27 cellular contexts compared by ENCODE assay signal in genomic region chr14:50510157-50510556, GRCh38.
"Had no signal": no experiment of that assay in that cellular context is flagged by ENCODE, and none has a peak within 500 bp of the region (broad histone marks: within the 10 kb centered on the region; RNA-seq: fewer than 3 reads in every experiment).

No MANE protein-coding gene starts in this region.

- H3K27ac ChIP-seq: coronary artery, gastrocnemius medialis, hepatocyte, lower lobe of right lung, skin epidermis, tibial artery had no signal

- H3K36me3 Mint-ChIP-seq: natural killer cell treated with Interleukin-12 subunit alpha and Interleukin-12 subunit beta and Interleukin-15 and Interleukin-18, amount 100 ng/mL, for 72 hours; stimulated activated effector memory CD8-positive, alpha-beta T cell treated with anti-CD3 and anti-CD28 coated beads, Interleukin-12 subunit alpha, Interleukin-12 subunit beta, amount 100 ng/mL, for 72 hours had no signal

- H3K9me3 Mint-ChIP-seq: activated CD4-positive, alpha-beta T cell treated with anti-CD3 and anti-CD28 coated beads, Interleukin-2, amount 10 ng/mL, durations not matched to agents 24 days and 14 days; activated naive CD4-positive, alpha-beta T cell treated with anti-CD3 and anti-CD28 coated beads, Interleukin-2, amount 10 ng/mL, durations not matched to agents 7 days and 5 days; effector memory CD8-positive, alpha-beta T cell; natural killer cell treated with Interleukin-12 subunit alpha and Interleukin-12 subunit beta and Interleukin-15 and Interleukin-18, amount 100 ng/mL, for 72 hours; stimulated activated effector memory CD8-positive, alpha-beta T cell treated with anti-CD3 and anti-CD28 coated beads, Interleukin-12 subunit alpha, Interleukin-12 subunit beta, amount 100 ng/mL, for 72 hours; stimulated activated naive CD8-positive, alpha-beta T cell treated with anti-CD3 and anti-CD28 coated beads, Interleukin-15, Interleukin-2, amounts not matched to agents 100 ng/mL and 50 ng/mL, for 24 hours had no signal

- H3K27me3 Mint-ChIP-seq: activated CD4-positive, alpha-beta memory T cell treated with anti-CD3 and anti-CD28 coated beads for 36 hours; activated CD4-positive, alpha-beta T cell treated with anti-CD3 and anti-CD28 coated beads, Interleukin-2, amount 10 ng/mL, durations not matched to agents 24 days and 14 days; activated naive CD4-positive, alpha-beta T cell treated with anti-CD3 and anti-CD28 coated beads, Interleukin-2, amount 10 ng/mL, durations not matched to agents 7 days and 5 days; activated naive CD8-positive, alpha-beta T cell treated with anti-CD3 and anti-CD28 coated beads, Interleukin-2, amount 50 U/mL, for 24 hours; effector memory CD8-positive, alpha-beta T cell; natural killer cell treated with Interleukin-12 subunit alpha and Interleukin-12 subunit beta and Interleukin-15 and Interleukin-18, amount 100 ng/mL, for 72 hours; stimulated activated naive CD8-positive, alpha-beta T cell treated with anti-CD3 and anti-CD28 coated beads, Interleukin-15, Interleukin-2, amounts not matched to agents 100 ng/mL and 50 ng/mL, for 24 hours had no signal

- H3K4me3 Mint-ChIP-seq: activated CD4-positive, alpha-beta memory T cell treated with anti-CD3 and anti-CD28 coated beads for 36 hours; activated CD4-positive, alpha-beta T cell treated with anti-CD3 and anti-CD28 coated beads, Interleukin-2, amount 10 ng/mL, durations not matched to agents 24 days and 14 days; activated naive CD4-positive, alpha-beta T cell treated with anti-CD3 and anti-CD28 coated beads, Interleukin-2, amount 10 ng/mL, durations not matched to agents 7 days and 5 days; activated naive CD8-positive, alpha-beta T cell treated with anti-CD3 and anti-CD28 coated beads, Interleukin-2, amount 50 U/mL, for 24 hours; effector memory CD8-positive, alpha-beta T cell; natural killer cell treated with Interleukin-12 subunit alpha and Interleukin-12 subunit beta and Interleukin-15 and Interleukin-18, amount 100 ng/mL, for 72 hours; stimulated activated effector memory CD8-positive, alpha-beta T cell treated with anti-CD3 and anti-CD28 coated beads, Interleukin-12 subunit alpha, Interleukin-12 subunit beta, amount 100 ng/mL, for 72 hours; stimulated activated naive CD8-positive, alpha-beta T cell treated with anti-CD3 and anti-CD28 coated beads, Interleukin-15, Interleukin-2, amounts not matched to agents 100 ng/mL and 50 ng/mL, for 24 hours had no signal

- H3K27ac Mint-ChIP-seq: activated CD4-positive, alpha-beta memory T cell treated with anti-CD3 and anti-CD28 coated beads for 36 hours; activated CD4-positive, alpha-beta T cell treated with anti-CD3 and anti-CD28 coated beads, Interleukin-2, amount 10 ng/mL, durations not matched to agents 24 days and 14 days; activated naive CD4-positive, alpha-beta T cell treated with anti-CD3 and anti-CD28 coated beads, Interleukin-2, amount 10 ng/mL, durations not matched to agents 7 days and 5 days; activated naive CD8-positive, alpha-beta T cell treated with anti-CD3 and anti-CD28 coated beads, Interleukin-2, amount 50 U/mL, for 24 hours; natural killer cell treated with Interleukin-12 subunit alpha and Interleukin-12 subunit beta and Interleukin-15 and Interleukin-18, amount 100 ng/mL, for 72 hours; stimulated activated effector memory CD8-positive, alpha-beta T cell treated with anti-CD3 and anti-CD28 coated beads, Interleukin-12 subunit alpha, Interleukin-12 subunit beta, amount 100 ng/mL, for 72 hours; stimulated activated naive CD8-positive, alpha-beta T cell treated with anti-CD3 and anti-CD28 coated beads, Interleukin-15, Interleukin-2, amounts not matched to agents 100 ng/mL and 50 ng/mL, for 24 hours had no signal

- DNase-seq: activated CD4-positive, alpha-beta memory T cell treated with anti-CD3 and anti-CD28 coated beads for 36 hours; activated CD4-positive, alpha-beta T cell treated with anti-CD3 and anti-CD28 coated beads, Interleukin-2, amount 10 ng/mL, durations not matched to agents 24 days and 14 days; activated CD4-positive, CD25-positive, alpha-beta regulatory T cell treated with anti-CD3 and anti-CD28 coated beads, Interleukin-2, amount 50 U/mL, for 72 hours; activated CD8-positive, alpha-beta memory T cell treated with anti-CD3 and anti-CD28 coated beads, Interleukin-2, amount 50 U/mL, for 4 hours; activated gamma-delta T cell; activated naive CD4-positive, alpha-beta T cell treated with anti-CD3 and anti-CD28 coated beads, Interleukin-2, amount 10 ng/mL, durations not matched to agents 7 days and 5 days; activated naive CD8-positive, alpha-beta T cell treated with anti-CD3 and anti-CD28 coated beads, Interleukin-2, amount 50 U/mL, for 24 hours; activated T-cell treated with anti-CD3 and anti-CD28 coated beads, Interleukin-2, amount 50 U/mL, for 1 hour; amygdala; effector memory CD8-positive, alpha-beta T cell; erythroblast; gastrocnemius medialis; kidney; lower lobe of right lung; mesendoderm; mucosa of descending colon; retina; stimulated activated CD4-positive, alpha-beta T cell treated with anti-CD3 and anti-CD28 coated beads, Interleukin-12 subunit alpha, Interleukin-12 subunit beta, amount 100 ng/mL, for 4 hours; stimulated activated CD4-positive, alpha-beta T cell treated with anti-CD3 and anti-CD28 coated beads, Interleukin-4, amount 100 ng/mL, for 1 hour; T-helper 2 cell; tibial artery had no signal
